Comparison of ENCODE assay signal across 1 cellular context in genomic region chr1:39128959-39129358, GRCh38.
TF ChIP-seq lines count a peak whose summit lies in the region.

No MANE protein-coding gene starts in this region.

TF ChIP-seq in GM23338, 12 proteins besides CTCF, POLR2A, EP300 and RAD21 (continued from another document):
- TF ChIP-seq REST (IDR thresholded peaks at IDR 0.05; ENCODE audit: unreplicated experiment) (no peak), POLR2AphosphoS5 (IDR thresholded peaks at IDR 0.05; ENCODE audit: low read depth) (no peak), ZNF114 (CRISPR knock-in tag; IDR thresholded peaks at IDR 0.05) (no peak)
